ENCODE assay signal across 8 cellular contexts in the genomic region with DNA sequence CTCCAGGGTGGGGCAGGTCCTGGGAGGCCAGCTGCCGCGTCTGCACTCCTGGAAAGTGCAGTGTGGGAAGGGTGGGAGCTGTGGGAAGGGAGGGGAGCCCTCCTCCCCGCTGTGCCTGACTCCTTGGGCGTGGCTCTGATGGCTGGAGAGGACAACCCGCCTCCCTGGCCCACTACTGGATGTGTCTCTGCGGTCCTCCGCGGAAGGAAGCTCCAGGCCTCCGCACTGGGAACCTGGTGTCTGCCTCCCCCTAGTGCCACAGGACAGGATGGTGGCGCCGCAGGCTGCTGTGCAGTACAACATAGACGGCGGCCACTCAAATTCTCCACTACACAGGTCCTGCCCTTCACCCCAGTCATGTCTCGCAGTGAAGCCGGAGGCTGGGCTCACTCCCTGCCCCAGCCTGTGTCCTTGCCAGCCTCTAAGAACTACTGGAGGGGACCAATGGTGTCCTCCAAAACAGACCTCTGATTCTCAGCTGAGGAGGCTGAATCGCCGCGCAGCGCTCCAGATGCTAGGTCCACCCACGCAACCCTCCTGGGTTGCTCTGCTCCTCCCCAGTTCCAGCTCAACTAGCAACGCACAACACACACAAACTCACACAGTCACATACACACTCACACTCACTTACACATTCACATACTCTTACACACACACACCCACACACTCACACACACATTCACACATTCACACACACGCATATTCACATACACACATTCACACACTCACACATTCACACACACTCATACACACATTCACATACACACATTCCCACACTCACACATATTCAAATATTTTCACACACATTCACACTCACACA. TPM values are rescaled to one million over a fixed set of nuclear protein-coding genes. Genes with fewer than 3 reads are reported as not detected.
A peak's percentile ranks its signal among the peaks of the same experiment; 100 is the strongest.
DNase-seq lines count a peak whose midpoint lies in the region; ATAC-seq and TF ChIP-seq lines count a peak whose summit lies in the region.

No MANE protein-coding gene starts in this region.

- H3K27me3 ChIP-seq in muscle layer of colon (ENCODE audit: control insufficient read depth in 1 of 2, insufficient read depth in 2 of 2, low read length in 2 of 2), result no peaks in the 10 kb centered on the region
- H3K27me3 ChIP-seq in aorta (ENCODE audit: control insufficient read depth in 1 of 2, insufficient read depth in 2 of 2, low read length in 1 of 2), result no peaks in the 10 kb centered on the region

- H3K27ac Mint-ChIP-seq in endothelial cell (ENCODE audit: unreplicated experiment), result peak overlapping the region; percentile 3

- H3K4me3 ChIP-seq in AG10803 (ENCODE audit: low read length) (no peak overlapping the region), muscle layer of colon (ENCODE audit: low read depth in 1 of 2, low read length in 2 of 2) (no peak overlapping the region), aorta (ENCODE audit: low read length in 2 of 2) (no peak overlapping the region)

- H3K4me3 Mint-ChIP-seq in endothelial cell (ENCODE audit: unreplicated experiment), result no peak overlapping the region

- peaks cover 15% of the 10 kb centered on the region for H3K36me3 ChIP-seq in muscle layer of colon (ENCODE audit: insufficient read depth, low read length)
- H3K36me3 ChIP-seq in aorta (ENCODE audit: control insufficient read depth in 1 of 2, insufficient read depth in 2 of 2, low read length in 1 of 2), result no peaks in the 10 kb centered on the region

- peak overlapping the region; percentile 0 for H3K27ac ChIP-seq in muscle layer of colon (ENCODE audit: low read depth, low read length)
- H3K27ac ChIP-seq in aorta (ENCODE audit: low read depth in 1 of 2, low read length in 2 of 2), result no peak overlapping the region

- DNase-seq in AG10803 (ENCODE audit: low read depth), result peak; percentile 40
- peak; percentile 68 for DNase-seq in NCI-H2196 treated with DMSO at 0.1 percent for 48 hours (lab: John Stamatoyannopoulos, UW; ENCODE audit: unreplicated experiment)
- peak; percentile 75 for DNase-seq in activated CD4-positive, alpha-beta T cell treated with anti-CD3 and anti-CD28 coated beads for 48 hours
- peak; percentile 78 for DNase-seq in endothelial cell (ENCODE audit: low spot score)
- DNase-seq in aorta, result peak; percentile 81 to 83

- peaks cover 7% of the 10 kb centered on the region for H3K27me3 Mint-ChIP-seq in endothelial cell (ENCODE audit: unreplicated experiment)

- TF ChIP-seq CTCF in AG10803 (conservative IDR thresholded peaks at IDR 0.05; ENCODE audit: low read length), result peak; percentile 52
- no peak for TF ChIP-seq CTCF in endothelial cell (IDR thresholded peaks at IDR 0.05; ENCODE audit: unreplicated experiment)

- H3K4me1 Mint-ChIP-seq in endothelial cell (ENCODE audit: unreplicated experiment), result peaks cover 3% of the 10 kb centered on the region

- peak; percentile 65 for ATAC-seq in GM19025 (IDR thresholded peaks at IDR 0.05; ENCODE audit: low read depth, unreplicated experiment)
- ATAC-seq in aorta (ENCODE audit: low FRiP score), result peak; percentile 89
- no peak for ATAC-seq in GM19397 (IDR thresholded peaks at IDR 0.05; ENCODE audit: unreplicated experiment)

- H3K9ac ChIP-seq in muscle layer of colon (ENCODE audit: low read length), result no peak overlapping the region

- H3K9me3 ChIP-seq in muscle layer of colon (ENCODE audit: low read length) (no peaks in the 10 kb centered on the region), aorta (ENCODE audit: control insufficient read depth, low read length) (no peaks in the 10 kb centered on the region)

- H3K4me1 ChIP-seq in muscle layer of colon (ENCODE audit: insufficient read depth, low read length), result no peaks in the 10 kb centered on the region
- H3K4me1 ChIP-seq in aorta (ENCODE audit: control insufficient read depth in 1 of 2, insufficient read depth in 2 of 2, low read length in 2 of 2), result no peaks in the 10 kb centered on the region

- H3K9me3 Mint-ChIP-seq in endothelial cell (ENCODE audit: unreplicated experiment), result no peaks in the 10 kb centered on the region

- 29 to 32% methylated on average over 21 to 22 of the region's 22 CpGs for WGBS in aorta, 2 donors

- intact Hi-C loops in aorta (cut with DNase I), result no loop called here

- peaks cover 4% of the 10 kb centered on the region for H3K36me3 Mint-ChIP-seq in endothelial cell (ENCODE audit: low read depth, unreplicated experiment)

RNA-seq across cellular contexts. Expression of a gene that starts 12.4 kb away (rescaled TPM):
- total RNA-seq in endothelial cell (ENCODE audit: unreplicated experiment) (3.8 TPM), aorta (1 to 10 TPM in 1 of 2 donors, under 1 TPM in 1; 0.58 to 2.2 TPM)
- under 1 TPM in 1 of 2 donors, not detected in 1; 0.13 TPM for polyA plus RNA-seq in aorta

RNA-seq across cellular contexts. Expression of a gene that starts 15.1 kb away (rescaled TPM):
- total RNA-seq in endothelial cell (ENCODE audit: unreplicated experiment) (not detected), aorta (1 to 10 TPM; 1.1 to 4.7 TPM)
- polyA plus RNA-seq in aorta, result 1 to 10 TPM in 1 of 2 donors, not detected in 1; 1.5 TPM
